ENCODE assay signal across 24 cellular contexts in genomic region chr17:33501185-33501584, GRCh38.
"Had no signal": no experiment of that assay in that cellular context is flagged by ENCODE, and none has a peak within 500 bp of the region (broad histone marks: within the 10 kb centered on the region; RNA-seq: fewer than 3 reads in every experiment).

No MANE protein-coding gene starts in this region.

- H3K4me3 Mint-ChIP-seq: activated CD4-positive, alpha-beta T cell treated with anti-CD3 and anti-CD28 coated beads, Interleukin-2, amount 10 ng/mL, durations not matched to agents 24 days and 14 days; activated naive CD8-positive, alpha-beta T cell treated with anti-CD3 and anti-CD28 coated beads, Interleukin-2, amount 50 U/mL, for 24 hours; activated T-cell treated with anti-CD3 and anti-CD28 coated beads, Interleukin-2, amount 50 U/mL, for 4 hours; brain; central memory CD8-positive, alpha-beta T cell; WTC11 had no signal

- DNase-seq: activated CD4-positive, alpha-beta T cell treated with anti-CD3 and anti-CD28 coated beads, Interleukin-2, amount 10 ng/mL, durations not matched to agents 24 days and 14 days; activated CD4-positive, alpha-beta T cell treated with anti-CD3 and anti-CD28 coated beads, Interleukin-2, amount 50 U/mL, for 48 hours; activated CD4-positive, CD25-positive, alpha-beta regulatory T cell treated with anti-CD3 and anti-CD28 coated beads, Interleukin-2, amount 50 U/mL, for 72 hours; activated CD8-positive, alpha-beta memory T cell treated with anti-CD3 and anti-CD28 coated beads for 24 hours; activated effector memory CD4-positive, alpha-beta T cell treated with anti-CD3 and anti-CD28 coated beads, Interleukin-2, amount 50 U/mL, for 16 hours; activated naive CD4-positive, alpha-beta T cell treated with Interleukin-2 at 50 U/mL for 16 hours; activated naive CD8-positive, alpha-beta T cell treated with anti-CD3 and anti-CD28 coated beads, Interleukin-2, amount 50 U/mL, for 24 hours; activated T-cell treated with anti-CD3 and anti-CD28 coated beads, Interleukin-2, amount 50 U/mL, for 4 hours; amygdala; Karpas-422; NCI-H1105 treated with DMSO at 0.1 percent for 48 hours; NCI-H1436 treated with DMSO at 0.1 percent for 48 hours; NCI-H187; NCI-H2081; NCI-H524; SHP77 treated with DMSO at 0.1 percent for 48 hours; T-helper 2 cell; T1000 had no signal

- FAIRE-seq: astrocyte, RCC 7860 had no signal

- ATAC-seq: activated naive CD4-positive, alpha-beta T cell treated with anti-CD3 and anti-CD28 coated beads, Interleukin-2, amount 50 U/mL, for 72 hours; activated naive CD8-positive, alpha-beta T cell treated with anti-CD3 and anti-CD28 coated beads, Interleukin-2, amount 50 U/mL, for 24 hours; activated T-cell treated with anti-CD3 and anti-CD28 coated beads, Interleukin-2, amount 50 U/mL, for 4 hours; WTC11 had no signal

- H3K4me1 Mint-ChIP-seq: activated CD4-positive, alpha-beta T cell treated with anti-CD3 and anti-CD28 coated beads, Interleukin-2, amount 10 ng/mL, durations not matched to agents 24 days and 14 days; activated naive CD8-positive, alpha-beta T cell treated with anti-CD3 and anti-CD28 coated beads, Interleukin-2, amount 50 U/mL, for 24 hours; brain; central memory CD8-positive, alpha-beta T cell had no signal

- H3K9me3 Mint-ChIP-seq: activated CD4-positive, alpha-beta T cell treated with anti-CD3 and anti-CD28 coated beads, Interleukin-2, amount 10 ng/mL, durations not matched to agents 24 days and 14 days; activated naive CD4-positive, alpha-beta T cell treated with anti-CD3 and anti-CD28 coated beads, Interleukin-2, amount 50 U/mL, for 72 hours; activated naive CD8-positive, alpha-beta T cell treated with anti-CD3 and anti-CD28 coated beads, Interleukin-2, amount 50 U/mL, for 24 hours; activated T-cell treated with anti-CD3 and anti-CD28 coated beads, Interleukin-2, amount 50 U/mL, for 4 hours; central memory CD8-positive, alpha-beta T cell; WTC11 had no signal

- H3K36me3 Mint-ChIP-seq: activated naive CD4-positive, alpha-beta T cell treated with anti-CD3 and anti-CD28 coated beads, Interleukin-2, amount 50 U/mL, for 72 hours; brain; WTC11 had no signal

- H3K27ac Mint-ChIP-seq: activated CD4-positive, alpha-beta T cell treated with anti-CD3 and anti-CD28 coated beads, Interleukin-2, amount 10 ng/mL, durations not matched to agents 24 days and 14 days; activated naive CD4-positive, alpha-beta T cell treated with anti-CD3 and anti-CD28 coated beads, Interleukin-2, amount 50 U/mL, for 72 hours; activated naive CD8-positive, alpha-beta T cell treated with anti-CD3 and anti-CD28 coated beads, Interleukin-2, amount 50 U/mL, for 24 hours; brain; WTC11 had no signal
